17 cellular contexts compared by ENCODE assay signal in genomic region chr5:140588311-140589070, GRCh38. TPM values are rescaled to one million over a fixed set of nuclear protein-coding genes. Genes with fewer than 3 reads are reported as not detected.
DNase-seq lines count a peak whose midpoint lies in the region; ATAC-seq, FAIRE-seq and TF ChIP-seq lines count a peak whose summit lies in the region.
"Had no signal": no experiment of that assay in that cellular context is flagged by ENCODE, and none has a peak within 500 bp of the region (broad histone marks: within the 10 kb centered on the region; RNA-seq: fewer than 3 reads in every experiment).

No MANE protein-coding gene starts in this region.

- DNase-seq in M059J (ENCODE audit: low read depth) (peak; percentile 29), lower lobe of right lung (no peak), transverse colon (no peak), SK-N-DZ (ENCODE audit: low spot score) (no peak), putamen (ENCODE audit: low spot score) (no peak)
- DNase-seq: activated naive CD4-positive, alpha-beta T cell treated with Interleukin-2 at 50 U/mL for 16 hours; CD8-positive, alpha-beta T cell; GDM1; naive thymus-derived CD4-positive, alpha-beta T cell; NK-92 treated with Interleukin-12 subunit alpha and Interleukin-12 subunit beta, amount 100 ng/mL, for 24 hours; SJCRH30; stimulated activated naive CD4-positive, alpha-beta T cell treated with Interleukin-2 at 50 U/mL for 16 hours; WERI-Rb-1 had no signal

- no peak for TF ChIP-seq CTCF in lower lobe of right lung (IDR thresholded peaks at IDR 0.05)
- TF ChIP-seq CTCF in transverse colon (IDR thresholded peaks at IDR 0.05), result no peak

- H3K36me3 ChIP-seq in lower lobe of right lung (no peaks in the 10 kb centered on the region), transverse colon (no peaks in the 10 kb centered on the region)
- H3K36me3 ChIP-seq: cardiac muscle cell, SJCRH30, WERI-Rb-1 had no signal

- intact Hi-C loops in lower lobe of right lung (cut with DNase I) (no loop called here), transverse colon (cut with DNase I; ENCODE audit: low total_unique reads) (no loop called here)

- 56 to 66% methylated on average over 5 of the region's 5 CpGs for WGBS in transverse colon (ENCODE audit: low coverage in 1 of 2), 2 donors

- TF ChIP-seq EP300 in transverse colon (IDR thresholded peaks at IDR 0.05; ENCODE audit: low read depth), result no peak

- in situ Hi-C loops in transverse colon (cut with MboI; ENCODE audit: low pct_ligation_motif_present in 1 of 4, low pct_unique_long_range_greater_than_20kb in 1 of 4, low sequenced_read_pairs in 3 of 4), result no loop called here

- H3K9me3 ChIP-seq in lower lobe of right lung (no peaks in the 10 kb centered on the region), transverse colon (no peaks in the 10 kb centered on the region)
- H3K9me3 ChIP-seq: SJCRH30 had no signal

- peak; percentile 33 for FAIRE-seq in endometrium (lab: Jason Lieb, UNC)
- FAIRE-seq: H54 had no signal

- H3K4me1 ChIP-seq in lower lobe of right lung (peaks cover 34% of the 10 kb centered on the region), transverse colon (peaks cover 0 to 12% (median 0%) of the 10 kb centered on the region in 4 donors)
- H3K4me1 ChIP-seq: SJCRH30 had no signal

- no peaks in the 10 kb centered on the region for H3K27me3 ChIP-seq in lower lobe of right lung (ENCODE audit: low read depth)
- no peaks in the 10 kb centered on the region for H3K27me3 ChIP-seq in transverse colon
- H3K27me3 ChIP-seq: cardiac muscle cell, SJCRH30 had no signal

- H3K27ac ChIP-seq in lower lobe of right lung (peak overlapping the region; percentile 44), transverse colon (peak overlapping the region; percentile 25 to 43 (median 32))
- H3K27ac ChIP-seq: cardiac muscle cell, SJCRH30, WERI-Rb-1 had no signal

- TF ChIP-seq POLR2A in transverse colon (IDR thresholded peaks at IDR 0.05), result no peak

- ATAC-seq in lower lobe of right lung (peak in 1 of 2 donors; percentile 44), HG03039 (IDR thresholded peaks at IDR 0.05; ENCODE audit: unreplicated experiment) (no peak)
- ATAC-seq: CD8-positive, alpha-beta T cell; naive thymus-derived CD4-positive, alpha-beta T cell had no signal

- H3K4me3 ChIP-seq in lower lobe of right lung (no peak overlapping the region), transverse colon (no peak overlapping the region)
- H3K4me3 ChIP-seq: cardiac muscle cell, SJCRH30 had no signal

RNA-seq across cellular contexts. Expression of gene SLC35A4, which starts 23.9 kb away (rescaled TPM):
- 29.4 and 33.5 TPM in 2 replicates for total RNA-seq in M059J (2014; rRNA removed; shearing (Covaris generic))
- total RNA-seq in lower lobe of right lung (71.8 TPM), transverse colon (10 to 100 TPM; 39.4 to 75.5 (median 52.6) TPM)
- polyA plus RNA-seq in SK-N-DZ (2014; cell fraction: cytosol; rRNA removed), result 51.7 and 60.8 TPM in 2 replicates
- 10.4 and 28.0 TPM in 2 replicates for polyA plus RNA-seq in SK-N-DZ (2014; cell fraction: nucleus; rRNA removed)

RNA-seq across cellular contexts. Expression of gene APBB3, which starts 24.1 kb away (rescaled TPM):
- total RNA-seq in M059J (2014; rRNA removed; shearing (Covaris generic)), result 0.54 and 3.4 TPM in 2 replicates
- total RNA-seq in lower lobe of right lung (25.1 TPM), transverse colon (10 to 100 TPM; 20.1 to 42.5 (median 37.4) TPM)
- 28.2 and 32.4 TPM in 2 replicates for polyA plus RNA-seq in SK-N-DZ (2014; cell fraction: cytosol; rRNA removed)
- polyA plus RNA-seq in SK-N-DZ (2014; cell fraction: nucleus; rRNA removed), result 209 and 239 TPM in 2 replicates

RNA-seq across cellular contexts. Expression of gene SRA1, which starts 31.2 kb away (rescaled TPM):
- total RNA-seq in M059J (2014; rRNA removed; shearing (Covaris generic)), result 48.5 and 55.9 TPM in 2 replicates
- total RNA-seq in lower lobe of right lung, result 21.4 TPM
- 10 to 100 TPM; 19.9 to 36.3 (median 26.5) TPM for total RNA-seq in transverse colon
- polyA plus RNA-seq in SK-N-DZ (2014; cell fraction: cytosol; rRNA removed), result 19.3 and 22.7 TPM in 2 replicates
- polyA plus RNA-seq in SK-N-DZ (2014; cell fraction: nucleus; rRNA removed), result 34.9 and 45.3 TPM in 2 replicates

RNA-seq across cellular contexts. Expression of gene EIF4EBP3, which starts 41.0 kb away (rescaled TPM):
- total RNA-seq in M059J (2014; rRNA removed; shearing (Covaris generic)), result not detected in 2 replicates
- total RNA-seq in lower lobe of right lung (19.3 TPM), transverse colon (10 to 100 TPM in 3 of 4 donors, not detected in 1; 18.0 to 56.0 (median 27.5) TPM)
- 0.36 TPM in 1 of 2 replicates, not detected in the other for polyA plus RNA-seq in SK-N-DZ (2014; cell fraction: cytosol; rRNA removed)
- polyA plus RNA-seq in SK-N-DZ (2014; cell fraction: nucleus; rRNA removed), result 4.7 and 5.8 TPM in 2 replicates

RNA-seq across cellular contexts. Expression of gene CD14, which starts 44.5 kb away (rescaled TPM):
- total RNA-seq in M059J (2014; rRNA removed; shearing (Covaris generic)), result 0.47 TPM in 1 of 2 replicates, not detected in the other
- total RNA-seq in lower lobe of right lung, result 165 TPM
- total RNA-seq in transverse colon, result 10 to 100 TPM in 3 of 4 donors, 1 to 10 TPM in 1; 3.6 to 92.4 (median 45.6) TPM
- polyA plus RNA-seq in SK-N-DZ (2014; cell fraction: cytosol; rRNA removed), result 0.56 and 0.64 TPM in 2 replicates
- polyA plus RNA-seq in SK-N-DZ (2014; cell fraction: nucleus; rRNA removed), result 0.73 and 0.74 TPM in 2 replicates
